Comparison of ENCODE assay signal across 8 cellular contexts in genomic region chr17:39699818-39700147, GRCh38. TPM values are rescaled to one million over a fixed set of nuclear protein-coding genes. Genes with fewer than 3 reads are reported as not detected.
DNase-seq lines count a peak whose midpoint lies in the region; ATAC-seq, FAIRE-seq and TF ChIP-seq lines count a peak whose summit lies in the region.

Gene ERBB2, plus strand, starts transcription at chr17:39700064. Its CDS starts 175 bp downstream, at chr17:39700239.

- ATAC-seq in A549 (peak; percentile 71 to 87), thoracic aorta (ENCODE audit: insufficient number of reproducible peaks, low FRiP score, low read depth) (no peak)

- TF ChIP-seq RAD21 in A549 (conservative IDR thresholded peaks at IDR 0.05 in 1 of 2, IDR thresholded peaks at IDR 0.05 in 1 of 2): no peak

- WGBS in A549 (ENCODE audit: missing lambda C conversion rate): under 1% methylated on average over 19 of the region's 20 CpGs

- no peaks in the 10 kb centered on the region for H3K27me3 ChIP-seq in thoracic aorta (replicated peaks; ENCODE audit: insufficient read depth)

- no peaks in the 10 kb centered on the region for H3K36me3 ChIP-seq in thoracic aorta

- peak within 1 kb of the TSS; percentile 81 for H3K4me2 ChIP-seq in A549

- CTCF ChIA-PET in A549 (lab: Yijun Ruan, JAX): interaction anchor here (0.6 to 50.7 kb wide), 15 partner anchors 9 to 783 kb away, joined by 3 to 1391 read pairs (median 6); partner anchors contain the start of genes MIEN1, PGAP3, PNMT and PPP1R1B

- H3K4me3 ChIP-seq in A549: peak within 1 kb of the TSS; percentile 78
- H3K4me3 ChIP-seq in LNCaP clone FGC (ENCODE audit: low read depth, low read length): peak within 1 kb of the TSS; percentile 90
- H3K4me3 ChIP-seq in thoracic aorta: peak within 1 kb of the TSS; percentile 87

- TF ChIP-seq POLR2A in A549 (IDR thresholded peaks at IDR 0.05; ENCODE audit: low read length): peak; percentile 77

- TF ChIP-seq EP300 in A549 (IDR thresholded peaks at IDR 0.05): no peak

- peak; percentile 59 for FAIRE-seq in A549 (lab: Jason Lieb, UNC)

- H3K4me1 ChIP-seq in A549: peaks cover 59% of the 10 kb centered on the region
- peaks cover 0 to 50% of the 10 kb centered on the region in 2 donors for H3K4me1 ChIP-seq in thoracic aorta (ENCODE audit: control insufficient read depth in 1 of 2, low read depth in 2 of 2)

- H3K9me3 ChIP-seq in A549 (no peaks in the 10 kb centered on the region), thoracic aorta (no peaks in the 10 kb centered on the region)

- H3K27ac ChIP-seq in A549: peak within 1 kb of the TSS; percentile 79 to 97
- H3K27ac ChIP-seq in thoracic aorta: peak within 1 kb of the TSS; percentile 88 to 92

- in situ Hi-C loops in endometrial microvascular endothelial cells (cut with HindIII; ENCODE audit: inconsistent ontology term, low pct_unique_long_range_greater_than_20kb, low sequenced_read_pairs) (no loop called here), GM13976 (cut with MboI; ENCODE audit: low sequenced_read_pairs, unreplicated experiment) (no loop called here)

- DNase-seq in A549 (ENCODE audit: low read depth in 1 of 2, low spot score in 1 of 2): peak; percentile 92 to 93
- DNase-seq in LNCaP clone FGC (ENCODE audit: low read depth): peak; percentile 68
- peak; percentile 50 for DNase-seq in medulla oblongata (ENCODE audit: extremely low spot score)
- no peak for DNase-seq in thoracic aorta (ENCODE audit: low spot score)
- no peak for DNase-seq in RPMI8226
- DNase-seq in GM13976 (ENCODE audit: low spot score): no peak
- no peak for DNase-seq in NCI-H2029 treated with DMSO at 0.1 percent for 48 hours (lab: John Stamatoyannopoulos, UW)

- TF ChIP-seq CTCF in A549 (IDR thresholded peaks at IDR 0.05) (no peak), LNCaP clone FGC (IDR thresholded peaks at IDR 0.05; ENCODE audit: control insufficient read depth, extremely low read depth, insufficient read depth) (no peak), thoracic aorta (IDR thresholded peaks at IDR 0.05) (no peak), GM13976 (IDR thresholded peaks at IDR 0.05; ENCODE audit: borderline replicate concordance, control extremely low read depth, extremely low read depth, insufficient read depth, missing control alignments) (no peak)

- POLR2A ChIA-PET in A549 (lab: Yijun Ruan, JAX): interaction anchor here (0.8 to 2.7 kb wide), 11 partner anchors 9 to 47 kb away, joined by 3 to 60 read pairs (median 4); partner anchors contain the start of genes MIEN1 and PGAP3

TF ChIP-seq in A549, 52 proteins besides CTCF, POLR2A, EP300 and RAD21:
- TF ChIP-seq BHLHE40 (IDR thresholded peaks at IDR 0.05; ENCODE audit: low read depth, low read length) (no peak), ZSCAN20 (CRISPR knock-in tag; IDR thresholded peaks at IDR 0.05) (no peak), BCL3 (IDR thresholded peaks at IDR 0.05) (peak; percentile 62; the same call in 1 of the 3 replicates), MAZ (IDR thresholded peaks at IDR 0.05; ENCODE audit: borderline replicate concordance, low read depth, low read length) (peak; percentile 97), JUNB (IDR thresholded peaks at IDR 0.05) (no peak), JUN (IDR thresholded peaks at IDR 0.05) (peak in 1 of 2 experiments; percentile 57; a peak in 2 of 5 replicates), CBX8 (IDR thresholded peaks at IDR 0.05) (no peak), CHD2 (IDR thresholded peaks at IDR 0.05; ENCODE audit: low read length, partially characterized antibody) (no peak), PHF8 (IDR thresholded peaks at IDR 0.05; ENCODE audit: borderline replicate concordance, low read depth) (peak; percentile 53; the same call in 1 of the 2 replicates), PBX3 (IDR thresholded peaks at IDR 0.05) (no peak), ESRRA (IDR thresholded peaks at IDR 0.05; ENCODE audit: borderline replicate concordance, low read length) (no peak), CEBPB (IDR thresholded peaks at IDR 0.05) (no peak), POLR2AphosphoS2 (conservative IDR thresholded peaks at IDR 0.05; ENCODE audit: low read length) (no peak), HOXB5 (CRISPR knock-in tag; IDR thresholded peaks at IDR 0.05) (no peak), NPAS2 (CRISPR knock-in tag; IDR thresholded peaks at IDR 0.05; ENCODE audit: borderline replicate concordance) (no peak), KDM1A (IDR thresholded peaks at IDR 0.05; ENCODE audit: low read depth) (no peak), E2F6 (IDR thresholded peaks at IDR 0.05; ENCODE audit: borderline replicate concordance, low read depth) (0 out of 2 replicates have a peak, but pooled peaks have one; percentile 28), MAX (IDR thresholded peaks at IDR 0.05) (peak; percentile 62; the same call in 1 of the 2 replicates)

RNA-seq across cellular contexts. Expression of gene ERBB2, which starts in this region (rescaled TPM):
- polyA plus RNA-seq in A549 (2011; rRNA removed) (22.4 and 34.8 TPM in 2 replicates), A549 (2017; fragmentation: RNase III; extraction: RNeasy Plus Mini Kit Qiagen cat#74134 plus additional on column Dnase treatment) (28.6 to 32.4 TPM (median 32.0 TPM) in 3 replicates)
- 18.9 and 24.0 TPM in 2 replicates for polyA plus RNA-seq in A549 (2012; cell fraction: cytosol; rRNA removed)
- polyA plus RNA-seq in A549 (2012; cell fraction: nucleus; rRNA removed): 55.4 and 64.4 TPM in 2 replicates
- 74.9 and 108 TPM in 2 replicates for polyA minus RNA-seq in A549 (2011; rRNA and poly(A)+ RNA removed)
- total RNA-seq in endometrial microvascular endothelial cells (ENCODE audit: inconsistent ontology term) (35.4 TPM), thoracic aorta (10 to 100 TPM; 88.1 to 94.7 TPM)

Comparison
In these comparisons a context has a peak if more than half of its experiments do, and no peak if none do; other contexts are left out.
1. DNase-seq: peak in A549 (2 of 2), LNCaP clone FGC (single experiment) and medulla oblongata (single experiment); none in thoracic aorta (single experiment), RPMI8226 (single experiment), GM13976 (single experiment) and NCI-H2029 treated with DMSO at 0.1 percent for 48 hours (single experiment).
2. Peak in every context shown above with its lines, with median percentiles within 50 percentile points of each other: H3K4me3 ChIP-seq.